Comparison of ENCODE assay signal across 1 cellular context in genomic region chr22:19870153-19871022, GRCh38.
TF ChIP-seq lines count a peak whose summit lies in the region.

No MANE protein-coding gene starts in this region.

TF ChIP-seq in K562, 482 proteins besides CTCF, POLR2A, EP300 and RAD21:
- TF ChIP-seq GTF2F1 (IDR thresholded peaks at IDR 0.05; ENCODE audit: low read depth, low read length) (peak; percentile 59; the same call in 1 of the 2 replicates), POLR2AphosphoS5 (IDR thresholded peaks at IDR 0.05; ENCODE audit: control insufficient read depth, insufficient read depth, low read depth, low read length) (no peak), ZNF175 (CRISPR knock-in tag; IDR thresholded peaks at IDR 0.05; ENCODE audit: low read depth) (no peak), NR2C1 (IDR thresholded peaks at IDR 0.05) (no peak), NR2C1 (tag; IDR thresholded peaks at IDR 0.05) (no peak), MCM3 (IDR thresholded peaks at IDR 0.05) (0 out of 2 replicates have a peak, but pooled peaks have one; percentile 6), HMG20A (CRISPR knock-in tag; conservative IDR thresholded peaks at IDR 0.05) (no peak), RBBP5 (IDR thresholded peaks at IDR 0.05; ENCODE audit: borderline replicate concordance, insufficient read depth, low read length, poor library complexity, severe bottlenecking) (peak; percentile 38), ZBTB5 (IDR thresholded peaks at IDR 0.05) (no peak), KLF1 (tag; IDR thresholded peaks at IDR 0.05) (no peak; the same call in 1 of the 2 replicates), ETS1 (conservative IDR thresholded peaks at IDR 0.05; ENCODE audit: control insufficient read depth, low read depth, low read length) (0 out of 2 replicates have a peak, but pooled peaks have one; percentile 36), POLR2AphosphoS2 (IDR thresholded peaks at IDR 0.05; ENCODE audit: low read length) (no peak), NR3C1 (CRISPR knock-in tag; IDR thresholded peaks at IDR 0.05) (no peak), THRAP3 (IDR thresholded peaks at IDR 0.05; ENCODE audit: borderline replicate concordance) (no peak), ZNF639 (CRISPR knock-in tag; conservative IDR thresholded peaks at IDR 0.05 in 1 of 2, IDR thresholded peaks at IDR 0.05 in 1 of 2) (0 out of 4 replicates have a peak, but pooled peaks of 1 of the 2 experiments have one; percentile 84), RCOR1 (IDR thresholded peaks at IDR 0.05; ENCODE audit: borderline replicate concordance in 1 of 2, low read depth in 2 of 2, low read length in 2 of 2) (0 out of 4 replicates have a peak, but pooled peaks of 1 of the 2 experiments have one; percentile 5), MAFG (tag; conservative IDR thresholded peaks at IDR 0.05) (no peak), TCF7 (IDR thresholded peaks at IDR 0.05; ENCODE audit: borderline replicate concordance) (peak; percentile 28; the same call in 1 of the 2 replicates), IRF1 (CRISPR knock-in tag; IDR thresholded peaks at IDR 0.05; ENCODE audit: borderline replicate concordance) (no peak), TBL1XR1 (IDR thresholded peaks at IDR 0.05; ENCODE audit: low read length in 2 of 2) (no peak), ZFP91 (CRISPR knock-in tag; IDR thresholded peaks at IDR 0.05) (no peak), REST (CRISPR knock-in tag; IDR thresholded peaks at IDR 0.05; ENCODE audit: low read depth) (no peak), ATF3 (IDR thresholded peaks at IDR 0.05) (no peak), ATF3 (CRISPR knock-in tag; conservative IDR thresholded peaks at IDR 0.05) (no peak), PYGO2 (tag; IDR thresholded peaks at IDR 0.05) (no peak), CHD1 (IDR thresholded peaks at IDR 0.05; ENCODE audit: low read length) (peak; percentile 50), PHF8 (IDR thresholded peaks at IDR 0.05; ENCODE audit: borderline replicate concordance, low read length) (peak; percentile 22; the same call in 1 of the 2 replicates), HMGN3 (IDR thresholded peaks at IDR 0.05; ENCODE audit: borderline replicate concordance, extremely low read depth, insufficient read length, low read depth, low read length) (peak; percentile 56), NFIC (IDR thresholded peaks at IDR 0.05) (peak; percentile 92), CBX5 (IDR thresholded peaks at IDR 0.05; ENCODE audit: borderline replicate concordance, low read depth) (no peak), MTA1 (IDR thresholded peaks at IDR 0.05; ENCODE audit: borderline replicate concordance) (no peak), ZNF395 (CRISPR knock-in tag; IDR thresholded peaks at IDR 0.05) (no peak), NFE2 (IDR thresholded peaks at IDR 0.05; ENCODE audit: low read depth) (no peak), FOSL1 (tag; conservative IDR thresholded peaks at IDR 0.05) (no peak), PTBP1 (IDR thresholded peaks at IDR 0.05; ENCODE audit: low read depth, low read length) (0 out of 2 replicates have a peak, but pooled peaks have one; percentile 26), YY1 (IDR thresholded peaks at IDR 0.05; ENCODE audit: borderline replicate concordance in 1 of 3, control insufficient read depth in 1 of 3, extremely low read depth in 1 of 3, insufficient read depth in 3 of 3, insufficient read length in 1 of 3, insufficient replicate concordance in 2 of 3, low read depth in 1 of 3, low read length in 2 of 3) (peak in 1 of 3 experiments; percentile 3), HMG20B (CRISPR knock-in tag; IDR thresholded peaks at IDR 0.05) (no peak), UBTF (IDR thresholded peaks at IDR 0.05; ENCODE audit: borderline replicate concordance in 1 of 2, low read depth in 2 of 2, low read length in 2 of 2) (no peak), DLX4 (CRISPR knock-in tag; IDR thresholded peaks at IDR 0.05) (no peak), ZNF707 (CRISPR knock-in tag; conservative IDR thresholded peaks at IDR 0.05) (no peak), TAF15 (IDR thresholded peaks at IDR 0.05; ENCODE audit: low read depth, low read length) (0 out of 2 replicates have a peak, but pooled peaks have one; percentile 20), ZNF184 (CRISPR knock-in tag; IDR thresholded peaks at IDR 0.05) (0 out of 2 replicates have a peak, but pooled peaks have one; percentile 20), ZNF699 (CRISPR knock-in tag; IDR thresholded peaks at IDR 0.05; ENCODE audit: insufficient replicate concordance) (no peak), CCAR2 (IDR thresholded peaks at IDR 0.05; ENCODE audit: low read depth, low read length) (no peak), ZBTB1 (CRISPR knock-in tag; IDR thresholded peaks at IDR 0.05; ENCODE audit: borderline replicate concordance, low read depth) (no peak)
